In genomic region chr1:81550753-81551152, GRCh38 we compare ENCODE assay signal across 16 cellular contexts.
DNase-seq lines count a peak whose midpoint lies in the region; ATAC-seq, FAIRE-seq and TF ChIP-seq lines count a peak whose summit lies in the region.
"Had no signal": no experiment of that assay in that cellular context is flagged by ENCODE, and none has a peak within 500 bp of the region (broad histone marks: within the 10 kb centered on the region; RNA-seq: fewer than 3 reads in every experiment).

No MANE protein-coding gene starts in this region.

- no peak overlapping the region for H3K4me3 ChIP-seq in left lung
- H3K4me3 ChIP-seq: right atrium auricular region had no signal

- no peaks in the 10 kb centered on the region for H3K36me3 ChIP-seq in left lung
- H3K36me3 ChIP-seq: right atrium auricular region had no signal

- no peak overlapping the region for H3K4me3 Mint-ChIP-seq in activated T-helper 1 cell treated with anti-CD3 and anti-CD28 coated beads, Interleukin-12 subunit alpha, Interleukin-12 subunit beta, Interleukin-2, Interleukin-4 antibody, amounts not matched to agents 30 ng/mL and 10 ng/mL and 1 ng/mL, durations not matched to agents 14 hours and 24 hours and 36 hours
- no peak overlapping the region for H3K4me3 Mint-ChIP-seq in osteocyte (ENCODE audit: unreplicated experiment)
- H3K4me3 Mint-ChIP-seq: effector memory CD8-positive, alpha-beta T cell had no signal

- no peak overlapping the region for H3K27ac Mint-ChIP-seq in activated T-helper 1 cell treated with anti-CD3 and anti-CD28 coated beads, Interleukin-12 subunit alpha, Interleukin-12 subunit beta, Interleukin-2, Interleukin-4 antibody, amounts not matched to agents 30 ng/mL and 10 ng/mL and 1 ng/mL, durations not matched to agents 14 hours and 24 hours and 36 hours
- H3K27ac Mint-ChIP-seq in osteocyte (ENCODE audit: unreplicated experiment) = no peak overlapping the region
- H3K27ac Mint-ChIP-seq: effector memory CD8-positive, alpha-beta T cell had no signal

- intact Hi-C loops in left lung (cut with DNase I) = no loop called here
- intact Hi-C loops in activated T-helper 1 cell treated with anti-CD3 and anti-CD28 coated beads, Interleukin-12 subunit alpha, Interleukin-12 subunit beta, Interleukin-2, Interleukin-4 antibody, amounts not matched to agents 30 ng/mL and 10 ng/mL and 1 ng/mL, durations not matched to agents 14 hours and 24 hours and 36 hours (cut with micrococcal nuclease) = no loop called here

- H3K27me3 ChIP-seq in left lung = no peaks in the 10 kb centered on the region
- H3K27me3 ChIP-seq: right atrium auricular region had no signal

- peaks cover 6% of the 10 kb centered on the region for H3K4me1 Mint-ChIP-seq in activated T-helper 1 cell treated with anti-CD3 and anti-CD28 coated beads, Interleukin-12 subunit alpha, Interleukin-12 subunit beta, Interleukin-2, Interleukin-4 antibody, amounts not matched to agents 30 ng/mL and 10 ng/mL and 1 ng/mL, durations not matched to agents 14 hours and 24 hours and 36 hours (ENCODE audit: low read depth)
- peaks cover 2% of the 10 kb centered on the region for H3K4me1 Mint-ChIP-seq in osteocyte (ENCODE audit: unreplicated experiment)

- no peaks in the 10 kb centered on the region for H3K4me1 ChIP-seq in left lung

- peak; percentile 41 for ATAC-seq in left lung
- ATAC-seq: effector memory CD8-positive, alpha-beta T cell had no signal

- no peaks in the 10 kb centered on the region for H3K36me3 Mint-ChIP-seq in activated T-helper 1 cell treated with anti-CD3 and anti-CD28 coated beads, Interleukin-12 subunit alpha, Interleukin-12 subunit beta, Interleukin-2, Interleukin-4 antibody, amounts not matched to agents 30 ng/mL and 10 ng/mL and 1 ng/mL, durations not matched to agents 14 hours and 24 hours and 36 hours (ENCODE audit: low read depth)
- H3K36me3 Mint-ChIP-seq in osteocyte (ENCODE audit: unreplicated experiment) = no peaks in the 10 kb centered on the region

- DNase-seq in Daoy (ENCODE audit: low read depth) (peak; percentile 24), HT-29 (ENCODE audit: low spot score) (peak; percentile 61), dermis blood vessel endothelial cell (peak; percentile 38), left lung (no peak), osteocyte (ENCODE audit: extremely low spot score, unreplicated experiment) (no peak), GM12891 (ENCODE audit: insufficient read length, low spot score) (no peak), CD1c-positive myeloid dendritic cell (ENCODE audit: extremely low spot score) (no peak)
- no peak for DNase-seq in activated T-helper 1 cell treated with anti-CD3 and anti-CD28 coated beads, Interleukin-12 subunit alpha, Interleukin-12 subunit beta, Interleukin-2, Interleukin-4 antibody, amounts not matched to agents 30 ng/mL and 10 ng/mL and 1 ng/mL, durations not matched to agents 14 hours and 24 hours and 36 hours (ENCODE audit: low spot score)
- DNase-seq: DMS 273 treated with DMSO at 0.1 percent for 48 hours; effector memory CD8-positive, alpha-beta T cell; foreskin fibroblast; NCI-H2081 treated with DMSO at 0.1 percent for 48 hours; NK-92 treated with Interleukin-12 subunit alpha and Interleukin-12 subunit beta, amount 100 ng/mL, for 24 hours; SHP77; T-helper 2 cell had no signal

- no peaks in the 10 kb centered on the region for H3K9me3 Mint-ChIP-seq in activated T-helper 1 cell treated with anti-CD3 and anti-CD28 coated beads, Interleukin-12 subunit alpha, Interleukin-12 subunit beta, Interleukin-2, Interleukin-4 antibody, amounts not matched to agents 30 ng/mL and 10 ng/mL and 1 ng/mL, durations not matched to agents 14 hours and 24 hours and 36 hours
- H3K9me3 Mint-ChIP-seq in osteocyte (ENCODE audit: unreplicated experiment) = no peaks in the 10 kb centered on the region

- TF ChIP-seq POLR2A in GM12891 (IDR thresholded peaks at IDR 0.05; ENCODE audit: low read depth, low read length) = no peak

- H3K9me3 ChIP-seq in left lung = no peaks in the 10 kb centered on the region
- H3K9me3 ChIP-seq: right atrium auricular region had no signal

- TF ChIP-seq CTCF in left lung (IDR thresholded peaks at IDR 0.05) = no peak
- no peak for TF ChIP-seq CTCF in osteocyte (IDR thresholded peaks at IDR 0.05)

- H3K27ac ChIP-seq in left lung = no peak overlapping the region
- H3K27ac ChIP-seq: right atrium auricular region had no signal

- H3K27me3 Mint-ChIP-seq in activated T-helper 1 cell treated with anti-CD3 and anti-CD28 coated beads, Interleukin-12 subunit alpha, Interleukin-12 subunit beta, Interleukin-2, Interleukin-4 antibody, amounts not matched to agents 30 ng/mL and 10 ng/mL and 1 ng/mL, durations not matched to agents 14 hours and 24 hours and 36 hours (ENCODE audit: insufficient read depth) = peaks cover 6% of the 10 kb centered on the region
- H3K27me3 Mint-ChIP-seq in osteocyte (ENCODE audit: unreplicated experiment) = peaks cover 12% of the 10 kb centered on the region
- H3K27me3 Mint-ChIP-seq: effector memory CD8-positive, alpha-beta T cell had no signal

- FAIRE-seq in GM12891 (lab: Jason Lieb, UNC) = no peak

TF ChIP-seq in GM12891, 5 proteins besides CTCF, POLR2A, EP300 and RAD21:
- no peak for TF ChIP-seq TAF1 (IDR thresholded peaks at IDR 0.05; ENCODE audit: low read depth, low read length)
- no peak for TF ChIP-seq POU2F2 (IDR thresholded peaks at IDR 0.05; ENCODE audit: low read depth, low read length)
- TF ChIP-seq POLR2AphosphoS5 (IDR thresholded peaks at IDR 0.05; ENCODE audit: low read depth, low read length) = no peak
- no peak for TF ChIP-seq SPI1 (IDR thresholded peaks at IDR 0.05; ENCODE audit: low read depth, low read length)
- no peak for TF ChIP-seq PAX5 (IDR thresholded peaks at IDR 0.05; ENCODE audit: insufficient read depth, low read length, severe bottlenecking)

Comparison
In these comparisons a context has a peak if more than half of its experiments do, and no peak if none do; other contexts are left out.
1. DNase-seq: peak in Daoy (single experiment), HT-29 (single experiment) and dermis blood vessel endothelial cell (single experiment); none in left lung (0 of 2), activated T-helper 1 cell treated with anti-CD3 and anti-CD28 coated beads, Interleukin-12 subunit alpha, Interleukin-12 subunit beta, Interleukin-2, Interleukin-4 antibody, amounts not matched to agents 30 ng/mL and 10 ng/mL and 1 ng/mL, durations not matched to agents 14 hours and 24 hours and 36 hours (single experiment), osteocyte (single experiment), GM12891 (single experiment) and CD1c-positive myeloid dendritic cell (single experiment).